ENCODE assay signal across 1 cellular context in genomic region chr2:238439093-238439849, GRCh38.
TF ChIP-seq lines count a peak whose summit lies in the region.

No MANE protein-coding gene starts in this region.

TF ChIP-seq in K562, 482 proteins besides CTCF, POLR2A, EP300 and RAD21 (continued from another document):
- TF ChIP-seq, protein P1, sequence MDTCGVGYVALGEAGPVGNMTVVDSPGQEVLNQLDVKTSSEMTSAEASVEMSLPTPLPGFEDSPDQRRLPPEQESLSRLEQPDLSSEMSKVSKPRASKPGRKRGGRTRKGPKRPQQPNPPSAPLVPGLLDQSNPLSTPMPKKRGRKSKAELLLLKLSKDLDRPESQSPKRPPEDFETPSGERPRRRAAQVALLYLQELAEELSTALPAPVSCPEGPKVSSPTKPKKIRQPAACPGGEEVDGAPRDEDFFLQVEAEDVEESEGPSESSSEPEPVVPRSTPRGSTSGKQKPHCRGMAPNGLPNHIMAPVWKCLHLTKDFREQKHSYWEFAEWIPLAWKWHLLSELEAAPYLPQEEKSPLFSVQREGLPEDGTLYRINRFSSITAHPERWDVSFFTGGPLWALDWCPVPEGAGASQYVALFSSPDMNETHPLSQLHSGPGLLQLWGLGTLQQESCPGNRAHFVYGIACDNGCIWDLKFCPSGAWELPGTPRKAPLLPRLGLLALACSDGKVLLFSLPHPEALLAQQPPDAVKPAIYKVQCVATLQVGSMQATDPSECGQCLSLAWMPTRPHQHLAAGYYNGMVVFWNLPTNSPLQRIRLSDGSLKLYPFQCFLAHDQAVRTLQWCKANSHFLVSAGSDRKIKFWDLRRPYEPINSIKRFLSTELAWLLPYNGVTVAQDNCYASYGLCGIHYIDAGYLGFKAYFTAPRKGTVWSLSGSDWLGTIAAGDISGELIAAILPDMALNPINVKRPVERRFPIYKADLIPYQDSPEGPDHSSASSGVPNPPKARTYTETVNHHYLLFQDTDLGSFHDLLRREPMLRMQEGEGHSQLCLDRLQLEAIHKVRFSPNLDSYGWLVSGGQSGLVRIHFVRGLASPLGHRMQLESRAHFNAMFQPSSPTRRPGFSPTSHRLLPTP (IDR thresholded peaks at IDR 0.05; ENCODE audit: borderline replicate concordance, extremely low read depth, insufficient read length) = no peak
